Comparison of ENCODE assay signal across 15 cellular contexts in the genomic region with DNA sequence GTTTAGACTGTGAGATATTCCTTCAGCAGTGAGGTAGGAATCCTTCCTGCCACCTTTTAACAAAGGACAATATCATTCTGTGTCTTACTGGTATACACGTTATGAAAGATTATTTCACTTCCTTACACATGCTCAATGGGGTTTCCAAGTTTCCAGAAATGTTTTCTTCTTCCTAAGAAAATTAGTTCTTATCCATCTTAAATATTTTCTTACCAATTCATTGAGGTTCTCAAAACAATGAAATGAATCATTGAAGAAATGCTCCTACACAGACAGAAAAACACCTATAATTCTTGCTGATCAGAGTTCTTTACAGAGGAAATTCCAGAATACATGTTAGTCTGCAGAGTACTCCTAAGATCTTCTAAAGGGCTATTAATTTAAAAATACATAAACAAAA. TPM values are rescaled to one million over a fixed set of nuclear protein-coding genes. Genes with fewer than 3 reads are reported as not detected.
DNase-seq lines count a peak whose midpoint lies in the region; ATAC-seq and TF ChIP-seq lines count a peak whose summit lies in the region.
"Had no signal": no experiment of that assay in that cellular context is flagged by ENCODE, and none has a peak within 500 bp of the region (broad histone marks: within the 10 kb centered on the region; RNA-seq: fewer than 3 reads in every experiment).

No MANE protein-coding gene starts in this region.

- H3K27ac ChIP-seq in left ventricle myocardium inferior (replicated peaks), result peak overlapping the region; percentile 69
- H3K27ac ChIP-seq in mammary epithelial cell (ENCODE audit: insufficient read depth, low read depth, low read length), result no peak overlapping the region
- H3K27ac ChIP-seq in left lung, result no peak overlapping the region
- H3K27ac ChIP-seq: RWPE1 had no signal

- H2AFZ ChIP-seq in mammary epithelial cell (ENCODE audit: low read depth, low read length), result peak overlapping the region; percentile 52

- no peak overlapping the region for H3K4me2 ChIP-seq in mammary epithelial cell (ENCODE audit: insufficient read depth, low read depth, low read length)

- in situ Hi-C loops in mammary epithelial cell (cut with MboI; ENCODE audit: low sequenced_read_pairs in 2 of 2), result no loop called here

- peaks cover 15% of the 10 kb centered on the region for H3K27me3 Mint-ChIP-seq in activated T-helper 17 cell treated with anti-CD3 and anti-CD28 coated beads, Interleukin-2, amount 50 U/mL, for 72 hours
- H3K27me3 Mint-ChIP-seq in CD14-positive monocyte (ENCODE audit: low read depth in 3 of 3), result peaks cover 0 to 2% (median 0%) of the 10 kb centered on the region in 3 donors

- H3K9me3 ChIP-seq in left ventricle myocardium inferior (replicated peaks) (no peaks in the 10 kb centered on the region), mammary epithelial cell (replicated peaks; ENCODE audit: insufficient read depth, low read length) (no peaks in the 10 kb centered on the region), left lung (no peaks in the 10 kb centered on the region)

- CTCF ChIA-PET in mammary epithelial cell (lab: Charles Lee; ENCODE audit: low non-redundant PET), result no interaction called here

- dilution Hi-C loops in mammary epithelial cell (cut with HindIII; ENCODE audit: low sequenced_read_pairs), result no loop called here

- H3K4me1 Mint-ChIP-seq in activated T-helper 17 cell treated with anti-CD3 and anti-CD28 coated beads, Interleukin-2, amount 50 U/mL, for 72 hours, result no peaks in the 10 kb centered on the region
- H3K4me1 Mint-ChIP-seq in CD14-positive monocyte, result peaks cover 11% of the 10 kb centered on the region
- H3K4me1 Mint-ChIP-seq: H9 had no signal

- no peaks in the 10 kb centered on the region for H3K9me3 Mint-ChIP-seq in activated T-helper 17 cell treated with anti-CD3 and anti-CD28 coated beads, Interleukin-2, amount 50 U/mL, for 72 hours
- H3K9me3 Mint-ChIP-seq in CD14-positive monocyte, result peaks cover 0 to 15% (median 4%) of the 10 kb centered on the region in 7 donors

- no peak overlapping the region for H3K4me3 Mint-ChIP-seq in activated T-helper 17 cell treated with anti-CD3 and anti-CD28 coated beads, Interleukin-2, amount 50 U/mL, for 72 hours
- no peak overlapping the region for H3K4me3 Mint-ChIP-seq in CD14-positive monocyte
- H3K4me3 Mint-ChIP-seq: H9 had no signal

- 92% methylated on average over 1 of the region's 1 CpG for WGBS in mammary epithelial cell (ENCODE audit: low coverage, missing lambda C conversion rate)

- H3K36me3 Mint-ChIP-seq in activated T-helper 17 cell treated with anti-CD3 and anti-CD28 coated beads, Interleukin-2, amount 50 U/mL, for 72 hours (ENCODE audit: low read depth), result no peaks in the 10 kb centered on the region
- H3K36me3 Mint-ChIP-seq in CD14-positive monocyte, result no peaks in the 10 kb centered on the region

- ATAC-seq in Right ventricle myocardium superior (ENCODE audit: poor library complexity) (no peak), left lung (no peak)
- no peak for ATAC-seq in activated T-helper 17 cell treated with anti-CD3 and anti-CD28 coated beads, Interleukin-2, amount 50 U/mL, for 72 hours (replicated peaks)

- H3K4me3 ChIP-seq in left ventricle myocardium inferior (no peak overlapping the region), mammary epithelial cell (replicated peaks in 1 of 3; ENCODE audit: insufficient read depth in 1 of 3, low read depth in 2 of 3, low read length in 3 of 3) (no peak overlapping the region), left lung (no peak overlapping the region)

- H3K79me2 ChIP-seq in mammary epithelial cell (ENCODE audit: insufficient read depth, low read length), result no peaks in the 10 kb centered on the region

- no peaks in the 10 kb centered on the region for H3K27me3 ChIP-seq in left ventricle myocardium inferior (ENCODE audit: low read depth)
- no peaks in the 10 kb centered on the region for H3K27me3 ChIP-seq in mammary epithelial cell (ENCODE audit: insufficient read depth, low read length)
- no peaks in the 10 kb centered on the region for H3K27me3 ChIP-seq in left lung

- H3K36me3 ChIP-seq in left ventricle myocardium inferior (no peaks in the 10 kb centered on the region), mammary epithelial cell (ENCODE audit: insufficient read depth, low read length) (no peaks in the 10 kb centered on the region), left lung (no peaks in the 10 kb centered on the region)

- H3K27ac Mint-ChIP-seq in activated T-helper 17 cell treated with anti-CD3 and anti-CD28 coated beads, Interleukin-2, amount 50 U/mL, for 72 hours, result no peak overlapping the region
- no peak overlapping the region for H3K27ac Mint-ChIP-seq in CD14-positive monocyte
- H3K27ac Mint-ChIP-seq: H9 had no signal

- no peaks in the 10 kb centered on the region for H4K20me1 ChIP-seq in mammary epithelial cell (ENCODE audit: insufficient read depth, low read length)

- H3K4me1 ChIP-seq in left ventricle myocardium inferior (peaks cover 36% of the 10 kb centered on the region), mammary epithelial cell (ENCODE audit: insufficient read depth, low read length) (peaks cover 27% of the 10 kb centered on the region), left lung (peaks cover 25 to 27% of the 10 kb centered on the region in 2 donors)

- BruUV-seq in mammary epithelial cell (replicated peaks; lab: Mats Ljungman, UMichigan), result no TSS peak

- intact Hi-C loops in left ventricle myocardium inferior (cut with micrococcal nuclease) (no loop called here), Right ventricle myocardium superior (cut with DNase I) (no loop called here), mammary epithelial cell (cut with micrococcal nuclease) (no loop called here), left lung (cut with DNase I) (no loop called here), CD14-positive monocyte (cut with micrococcal nuclease) (no loop called here)

- DNase-seq in left ventricle myocardium inferior (no peak), Right ventricle myocardium superior (no peak), mammary epithelial cell (no peak), kidney glomerular epithelial cell (lab: John Stamatoyannopoulos, UW) (peak; percentile 42), left lung (no peak), CD14-positive monocyte (ENCODE audit: low spot score) (no peak)
- DNase-seq: COR-L47, DMS153, EL, H9, NCI-H2029, NCI-H2171, NCI-H446 treated with DMSO at 0.1 percent for 48 hours had no signal

- TF ChIP-seq CTCF in left ventricle myocardium inferior (IDR thresholded peaks at IDR 0.05; ENCODE audit: borderline replicate concordance) (no peak), mammary epithelial cell (conservative IDR thresholded peaks at IDR 0.05 in 1 of 2, IDR thresholded peaks at IDR 0.05 in 1 of 2; ENCODE audit: extremely low read depth in 1 of 2, insufficient read depth in 1 of 2, low read depth in 1 of 2, low read length in 2 of 2) (no peak), left lung (IDR thresholded peaks at IDR 0.05) (no peak), CD14-positive monocyte (IDR thresholded peaks at IDR 0.05) (no peak)

- no peak overlapping the region for H3K9ac ChIP-seq in mammary epithelial cell (ENCODE audit: insufficient read depth, low read length)

RNA-seq across cellular contexts. Expression of a gene that starts 51.4 kb away (rescaled TPM):
- total RNA-seq in left ventricle myocardium inferior (103 TPM), Right ventricle myocardium superior (130 TPM), mammary epithelial cell (100 to 1,000 TPM; 156 to 174 TPM), left lung (100 to 1,000 TPM; 116 to 161 TPM)
- polyA plus RNA-seq in mammary epithelial cell (285 TPM), CD14-positive monocyte (100 to 1,000 TPM; 200 to 213 TPM)
- 7.8 TPM for polyA minus RNA-seq in mammary epithelial cell
- total RNA-seq in activated T-helper 17 cell treated with anti-CD3 and anti-CD28 coated beads, Interleukin-2, amount 50 U/mL, for 72 hours, result 100 to 1,000 TPM; 165 to 192 TPM
